Comparison of ENCODE assay signal across 2 cellular contexts in genomic region chr9:99307846-99308245, GRCh38.
TF ChIP-seq lines count a peak whose summit lies in the region.

No MANE protein-coding gene starts in this region.

TF ChIP-seq in IMR-90, 13 proteins besides CTCF, POLR2A, EP300 and RAD21:
- TF ChIP-seq USF2 (IDR thresholded peaks at IDR 0.05; ENCODE audit: low read depth, low read length): no peak
- no peak for TF ChIP-seq BHLHE40 (IDR thresholded peaks at IDR 0.05; ENCODE audit: low read depth, low read length)
- no peak for TF ChIP-seq MAZ (IDR thresholded peaks at IDR 0.05; ENCODE audit: borderline replicate concordance, low read depth, low read length)
- TF ChIP-seq ELK1 (IDR thresholded peaks at IDR 0.05; ENCODE audit: borderline replicate concordance, low read depth, low read length): no peak
- no peak for TF ChIP-seq RCOR1 (IDR thresholded peaks at IDR 0.05; ENCODE audit: insufficient replicate concordance, low read length)
- TF ChIP-seq FOS (IDR thresholded peaks at IDR 0.05; ENCODE audit: low read depth, low read length): no peak
- no peak for TF ChIP-seq CHD1 (IDR thresholded peaks at IDR 0.05; ENCODE audit: low read depth, low read length)
- no peak for TF ChIP-seq CEBPB (IDR thresholded peaks at IDR 0.05; ENCODE audit: low read depth, low read length)
- no peak for TF ChIP-seq SMC3 (IDR thresholded peaks at IDR 0.05; ENCODE audit: low read depth, low read length)
- TF ChIP-seq NFE2L2 (IDR thresholded peaks at IDR 0.05; ENCODE audit: low read depth, low read length): no peak
- no peak for TF ChIP-seq RFX5 (IDR thresholded peaks at IDR 0.05; ENCODE audit: low read depth, low read length)
- no peak for TF ChIP-seq MAFK (IDR thresholded peaks at IDR 0.05; ENCODE audit: low read depth, low read length)
- TF ChIP-seq MXI1 (IDR thresholded peaks at IDR 0.05; ENCODE audit: borderline replicate concordance, low read depth, low read length): no peak
TF ChIP-seq in IMR-90: peak in this region for 0.

TF ChIP-seq in WTC11, 78 proteins besides CTCF, POLR2A, EP300 and RAD21:
- TF ChIP-seq RORB (CRISPR knock-in tag; IDR thresholded peaks at IDR 0.05) (no peak), GABPB1 (CRISPR knock-in tag; IDR thresholded peaks at IDR 0.05) (no peak), ZNF138 (CRISPR knock-in tag; conservative IDR thresholded peaks at IDR 0.05) (no peak), MYBL2 (CRISPR knock-in tag; IDR thresholded peaks at IDR 0.05) (no peak), EMX1 (CRISPR knock-in tag; IDR thresholded peaks at IDR 0.05) (no peak), PRDM15 (CRISPR knock-in tag; IDR thresholded peaks at IDR 0.05) (no peak), NR1H2 (CRISPR knock-in tag; IDR thresholded peaks at IDR 0.05) (no peak)
